ENCODE assay signal across 9 cellular contexts in genomic region chr2:238868616-238869292, GRCh38. TPM values are rescaled to one million over a fixed set of nuclear protein-coding genes. Genes with fewer than 3 reads are reported as not detected.
DNase-seq lines count a peak whose midpoint lies in the region; ATAC-seq and TF ChIP-seq lines count a peak whose summit lies in the region.
"Had no signal": no experiment of that assay in that cellular context is flagged by ENCODE, and none has a peak within 500 bp of the region (broad histone marks: within the 10 kb centered on the region; RNA-seq: fewer than 3 reads in every experiment).

No MANE protein-coding gene starts in this region.

- ATAC-seq in lung (ENCODE audit: insufficient read depth, low FRiP score) (peak; percentile 43), GM18502 (IDR thresholded peaks at IDR 0.05; ENCODE audit: poor library complexity, unreplicated experiment) (no peak)

- intact Hi-C loops in tibial artery (cut with DNase I; ENCODE audit: low total_unique reads) = no loop called here

- H3K9me3 ChIP-seq in lung (ENCODE audit: control insufficient read depth in 2 of 2, insufficient read depth in 1 of 2, low read length in 1 of 2) (no peaks in the 10 kb centered on the region), tibial artery (no peaks in the 10 kb centered on the region)

- 65 to 77% methylated on average over 25 of the region's 25 CpGs for WGBS in lung, 2 donors

- no peaks in the 10 kb centered on the region for H3K36me3 ChIP-seq in lung (ENCODE audit: control insufficient read depth in 2 of 2, insufficient read depth in 2 of 2, low read length in 2 of 2)
- H3K36me3 ChIP-seq in tibial artery = no peaks in the 10 kb centered on the region

- peak; percentile 46 for DNase-seq in DMS 273 (lab: John Stamatoyannopoulos, UW; ENCODE audit: unreplicated experiment)
- DNase-seq in DMS 273 treated with DMSO at 0.1 percent for 48 hours (lab: John Stamatoyannopoulos, UW) = no peak
- peak; percentile 37 for DNase-seq in epidermal melanocyte (ENCODE audit: insufficient read length, low spot score)
- peak; percentile 85 for DNase-seq in lung (ENCODE audit: low spot score)
- DNase-seq in tibial artery = peak; percentile 82 to 88
- DNase-seq in central memory CD4-positive, alpha-beta T cell = no peak
- no peak for DNase-seq in H4 (ENCODE audit: low spot score)

- peak overlapping the region in 1 of 2 donors; percentile 34 for H3K27ac ChIP-seq in lung (ENCODE audit: low read depth in 1 of 2, low read length in 1 of 2)
- peak overlapping the region; percentile 86 for H3K27ac ChIP-seq in tibial artery
- H3K27ac ChIP-seq: 22Rv1 had no signal

- no peak for TF ChIP-seq CTCF in lung (IDR thresholded peaks at IDR 0.05; ENCODE audit: control extremely low read depth, extremely low read depth)
- no peak for TF ChIP-seq CTCF in tibial artery (IDR thresholded peaks at IDR 0.05)

- H3K27me3 ChIP-seq in lung (ENCODE audit: control insufficient read depth, insufficient read depth) (no peaks in the 10 kb centered on the region), tibial artery (no peaks in the 10 kb centered on the region)

- H3K4me3 ChIP-seq in lung = no peak overlapping the region
- H3K4me3 ChIP-seq in tibial artery = no peak overlapping the region

- H3K4me1 ChIP-seq in lung (ENCODE audit: control insufficient read depth in 2 of 2, insufficient read depth in 2 of 2, low read length in 2 of 2) = peaks cover 0 to 16% of the 10 kb centered on the region in 2 donors
- H3K4me1 ChIP-seq in tibial artery = peaks cover 0 to 60% (median 51%) of the 10 kb centered on the region in 4 donors

RNA-seq across cellular contexts. Expression of gene TWIST2, which starts 20.9 kb away (rescaled TPM):
- total RNA-seq in lung = 10 to 100 TPM; 10.8 to 12.5 TPM
- polyA plus RNA-seq in lung = 10 to 100 TPM; 10.1 to 14.8 TPM
- total RNA-seq in H4 (2014; rRNA removed; shearing (Covaris generic)) = 25.6 and 26.8 TPM in 2 replicates

Comparison
In these comparisons a context has a peak if more than half of its experiments do, and no peak if none do; other contexts are left out.
1. DNase-seq: peak in DMS 273 (single experiment), epidermal melanocyte (single experiment), lung (single experiment) and tibial artery (2 of 2); none in DMS 273 treated with DMSO at 0.1 percent for 48 hours (single experiment), central memory CD4-positive, alpha-beta T cell (single experiment) and H4 (single experiment).